35 cellular contexts compared by ENCODE assay signal in the genomic region with DNA sequence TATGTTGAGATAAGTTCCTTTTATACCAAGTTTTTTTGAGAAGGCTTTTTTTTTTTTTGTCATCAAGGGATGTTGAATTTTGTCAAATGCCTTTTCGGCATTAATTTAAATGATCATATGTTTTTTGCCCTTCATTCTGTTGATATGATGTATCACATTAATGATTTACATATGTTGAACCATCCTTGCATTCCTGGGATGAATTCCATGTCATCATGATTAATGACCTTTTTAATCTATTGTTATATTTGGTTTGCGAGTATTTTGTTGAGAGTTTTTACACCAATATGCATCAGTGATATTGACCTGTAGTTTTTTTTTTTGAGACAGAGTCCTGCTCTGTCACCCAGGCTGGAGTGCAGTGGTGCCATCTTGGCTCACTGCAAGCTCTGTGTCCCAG.
"Had no signal": no experiment of that assay in that cellular context is flagged by ENCODE, and none has a peak within 500 bp of the region (broad histone marks: within the 10 kb centered on the region; RNA-seq: fewer than 3 reads in every experiment).

No MANE protein-coding gene starts in this region.

- H3K27me3 Mint-ChIP-seq: activated B cell treated with CpG ODN at 0.5 μM for 24 hours; activated CD4-positive, alpha-beta memory T cell treated with anti-CD3 and anti-CD28 coated beads, Interleukin-2, amount 10 ng/mL, durations not matched to agents 7 days and 5 days; activated CD4-positive, alpha-beta T cell treated with anti-CD3 and anti-CD28 coated beads for 36 hours; activated CD4-positive, alpha-beta T cell treated with anti-CD3 and anti-CD28 coated beads, Interleukin-2, amount 10 ng/mL, durations not matched to agents 7 days and 5 days; activated CD8-positive, alpha-beta memory T cell treated with anti-CD3 and anti-CD28 coated beads, Interleukin-2, amount 10 ng/mL, durations not matched to agents 7 days and 5 days; activated naive CD4-positive, alpha-beta T cell treated with anti-CD3 and anti-CD28 coated beads, Interleukin-2, amount 10 ng/mL, durations not matched to agents 7 days and 5 days; activated naive CD4-positive, alpha-beta T cell treated with anti-CD3 and anti-CD28 coated beads, Interleukin-2, amount 50 U/mL, for 24 hours; activated naive CD8-positive, alpha-beta T cell; activated naive CD8-positive, alpha-beta T cell treated with anti-CD3 and anti-CD28 coated beads, Interleukin-2, amount 10 ng/mL, durations not matched to agents 7 days and 5 days; activated naive CD8-positive, alpha-beta T cell treated with anti-CD3 and anti-CD28 coated beads, Interleukin-2, amount 50 U/mL, for 24 hours; activated T-cell treated with anti-CD3 and anti-CD28 coated beads, Interleukin-2, amount 50 U/mL, for 24 hours; brain; central memory CD8-positive, alpha-beta T cell had no signal

- H3K4me1 ChIP-seq: ascending aorta had no signal

- H3K27ac Mint-ChIP-seq: activated B cell treated with CpG ODN at 0.5 μM for 24 hours; activated CD4-positive, alpha-beta memory T cell treated with anti-CD3 and anti-CD28 coated beads, Interleukin-2, amount 10 ng/mL, durations not matched to agents 7 days and 5 days; activated CD4-positive, alpha-beta T cell treated with anti-CD3 and anti-CD28 coated beads for 36 hours; activated CD4-positive, alpha-beta T cell treated with anti-CD3 and anti-CD28 coated beads, Interleukin-2, amount 10 ng/mL, durations not matched to agents 7 days and 5 days; activated CD8-positive, alpha-beta memory T cell treated with anti-CD3 and anti-CD28 coated beads, Interleukin-2, amount 10 ng/mL, durations not matched to agents 7 days and 5 days; activated CD8-positive, alpha-beta T cell treated with anti-CD3 and anti-CD28 coated beads, Interleukin-2, amount 10 ng/mL, durations not matched to agents 7 days and 5 days; activated naive CD4-positive, alpha-beta T cell treated with anti-CD3 and anti-CD28 coated beads, Interleukin-2, amount 10 ng/mL, durations not matched to agents 7 days and 5 days; activated naive CD4-positive, alpha-beta T cell treated with anti-CD3 and anti-CD28 coated beads, Interleukin-2, amount 50 U/mL, for 24 hours; activated naive CD8-positive, alpha-beta T cell; activated naive CD8-positive, alpha-beta T cell treated with anti-CD3 and anti-CD28 coated beads, Interleukin-2, amount 10 ng/mL, durations not matched to agents 7 days and 5 days; activated naive CD8-positive, alpha-beta T cell treated with anti-CD3 and anti-CD28 coated beads, Interleukin-2, amount 50 U/mL, for 24 hours; activated T-cell treated with anti-CD3 and anti-CD28 coated beads, Interleukin-2, amount 50 U/mL, for 24 hours; activated T-helper 2 cell treated with anti-CD3 and anti-CD28 coated beads, Interferon-gamma antibody, Interleukin-2, Interleukin-4, amounts not matched to agents 10 μg/mL and 5 μg/mL and 100 μg/mL, durations not matched to agents 14 hours and 24 hours and 36 hours; brain; T-helper 1 cell treated with Interleukin-12 subunit alpha and Interleukin-12 subunit beta and Interleukin-4 antibody, amounts not matched to agents 30 μg/mL and 1 μg/mL, for 36 hours; T-helper 2 cell treated with Interferon-gamma antibody and Interleukin-4, amounts not matched to agents 5 μg/mL and 100 μg/mL, for 36 hours had no signal

- H3K27ac ChIP-seq: ascending aorta, cardiac muscle cell, VCaP had no signal

- H3K27me3 ChIP-seq: ascending aorta, cardiac muscle cell had no signal

- H3K4me3 Mint-ChIP-seq: activated B cell treated with CpG ODN at 0.5 μM for 24 hours; activated CD4-positive, alpha-beta memory T cell treated with anti-CD3 and anti-CD28 coated beads, Interleukin-2, amount 10 ng/mL, durations not matched to agents 7 days and 5 days; activated CD4-positive, alpha-beta T cell treated with anti-CD3 and anti-CD28 coated beads for 36 hours; activated CD4-positive, alpha-beta T cell treated with anti-CD3 and anti-CD28 coated beads, Interleukin-2, amount 10 ng/mL, durations not matched to agents 7 days and 5 days; activated CD8-positive, alpha-beta memory T cell treated with anti-CD3 and anti-CD28 coated beads, Interleukin-2, amount 10 ng/mL, durations not matched to agents 7 days and 5 days; activated CD8-positive, alpha-beta T cell treated with anti-CD3 and anti-CD28 coated beads, Interleukin-2, amount 10 ng/mL, durations not matched to agents 7 days and 5 days; activated naive CD4-positive, alpha-beta T cell treated with anti-CD3 and anti-CD28 coated beads, Interleukin-2, amount 10 ng/mL, durations not matched to agents 7 days and 5 days; activated naive CD4-positive, alpha-beta T cell treated with anti-CD3 and anti-CD28 coated beads, Interleukin-2, amount 50 U/mL, for 24 hours; activated naive CD8-positive, alpha-beta T cell; activated naive CD8-positive, alpha-beta T cell treated with anti-CD3 and anti-CD28 coated beads, Interleukin-2, amount 10 ng/mL, durations not matched to agents 7 days and 5 days; activated naive CD8-positive, alpha-beta T cell treated with anti-CD3 and anti-CD28 coated beads, Interleukin-2, amount 50 U/mL, for 24 hours; activated T-cell treated with anti-CD3 and anti-CD28 coated beads, Interleukin-2, amount 50 U/mL, for 24 hours; brain; central memory CD8-positive, alpha-beta T cell; T-helper 1 cell treated with Interleukin-12 subunit alpha and Interleukin-12 subunit beta and Interleukin-4 antibody, amounts not matched to agents 30 μg/mL and 1 μg/mL, for 36 hours; T-helper 2 cell treated with Interferon-gamma antibody and Interleukin-4, amounts not matched to agents 5 μg/mL and 100 μg/mL, for 36 hours had no signal

- H3K4me3 ChIP-seq: ascending aorta, cardiac muscle cell had no signal

- H3K4me1 Mint-ChIP-seq: activated B cell treated with CpG ODN at 0.5 μM for 24 hours; activated CD4-positive, alpha-beta memory T cell treated with anti-CD3 and anti-CD28 coated beads, Interleukin-2, amount 10 ng/mL, durations not matched to agents 7 days and 5 days; activated CD4-positive, alpha-beta T cell treated with anti-CD3 and anti-CD28 coated beads for 36 hours; activated CD4-positive, alpha-beta T cell treated with anti-CD3 and anti-CD28 coated beads, Interleukin-2, amount 10 ng/mL, durations not matched to agents 7 days and 5 days; activated CD8-positive, alpha-beta memory T cell treated with anti-CD3 and anti-CD28 coated beads, Interleukin-2, amount 10 ng/mL, durations not matched to agents 7 days and 5 days; activated naive CD4-positive, alpha-beta T cell treated with anti-CD3 and anti-CD28 coated beads, Interleukin-2, amount 10 ng/mL, durations not matched to agents 7 days and 5 days; activated naive CD4-positive, alpha-beta T cell treated with anti-CD3 and anti-CD28 coated beads, Interleukin-2, amount 50 U/mL, for 24 hours; activated naive CD8-positive, alpha-beta T cell treated with anti-CD3 and anti-CD28 coated beads, Interleukin-2, amount 10 ng/mL, durations not matched to agents 7 days and 5 days; activated naive CD8-positive, alpha-beta T cell treated with anti-CD3 and anti-CD28 coated beads, Interleukin-2, amount 50 U/mL, for 24 hours; brain; central memory CD8-positive, alpha-beta T cell had no signal

- DNase-seq: activated B cell treated with CpG ODN at 0.5 μM for 24 hours; activated CD4-positive, alpha-beta memory T cell treated with anti-CD3 and anti-CD28 coated beads, Interleukin-2, amount 10 ng/mL, durations not matched to agents 7 days and 5 days; activated CD4-positive, alpha-beta T cell treated with anti-CD3 and anti-CD28 coated beads for 36 hours; activated CD4-positive, alpha-beta T cell treated with anti-CD3 and anti-CD28 coated beads for 48 hours; activated CD4-positive, alpha-beta T cell treated with anti-CD3 and anti-CD28 coated beads, Interleukin-2, amount 10 ng/mL, durations not matched to agents 7 days and 5 days; activated CD4-positive, alpha-beta T cell treated with anti-CD3 and anti-CD28 coated beads, Interleukin-2, amount 50 U/mL, for 48 hours; activated CD4-positive, CD25-positive, alpha-beta regulatory T cell treated with anti-CD3 and anti-CD28 coated beads, Interleukin-2, amount 50 U/mL, for 72 hours; activated CD8-positive, alpha-beta memory T cell treated with anti-CD3 and anti-CD28 coated beads for 24 hours; activated CD8-positive, alpha-beta memory T cell treated with anti-CD3 and anti-CD28 coated beads, Interleukin-2, amount 10 ng/mL, durations not matched to agents 7 days and 5 days; activated CD8-positive, alpha-beta memory T cell treated with anti-CD3 and anti-CD28 coated beads, Interleukin-2, amount 50 U/mL, for 48 hours; activated CD8-positive, alpha-beta T cell treated with anti-CD3 and anti-CD28 coated beads, Interleukin-2, amount 10 ng/mL, durations not matched to agents 7 days and 5 days; activated effector memory CD4-positive, alpha-beta T cell treated with Interleukin-2 at 50 U/mL for 16 hours; activated gamma-delta T cell; activated naive CD4-positive, alpha-beta T cell treated with anti-CD3 and anti-CD28 coated beads, Interleukin-2, amount 10 ng/mL, durations not matched to agents 7 days and 5 days; activated naive CD4-positive, alpha-beta T cell treated with Interleukin-2 at 50 U/mL for 16 hours; activated naive CD8-positive, alpha-beta T cell treated with anti-CD3 and anti-CD28 coated beads, Interleukin-2, amount 10 ng/mL, durations not matched to agents 7 days and 5 days; activated naive CD8-positive, alpha-beta T cell treated with anti-CD3 and anti-CD28 coated beads, Interleukin-2, amount 50 U/mL, for 24 hours; activated T-cell treated with anti-CD3 and anti-CD28 coated beads, Interleukin-2, amount 50 U/mL, for 24 hours; activated T-cell treated with anti-CD3 and anti-CD28 coated beads, Interleukin-2, amount 50 U/mL, for 48 hours; amygdala; anterior cingulate cortex; caudate nucleus; cerebellar nuclear complex; T-helper 2 cell; T-helper 9 cell had no signal

- H3K36me3 ChIP-seq: ascending aorta, cardiac muscle cell had no signal

- H3K36me3 Mint-ChIP-seq: activated CD8-positive, alpha-beta memory T cell treated with anti-CD3 and anti-CD28 coated beads, Interleukin-2, amount 10 ng/mL, durations not matched to agents 7 days and 5 days; activated naive CD4-positive, alpha-beta T cell treated with anti-CD3 and anti-CD28 coated beads, Interleukin-2, amount 10 ng/mL, durations not matched to agents 7 days and 5 days; activated naive CD8-positive, alpha-beta T cell treated with anti-CD3 and anti-CD28 coated beads, Interleukin-2, amount 10 ng/mL, durations not matched to agents 7 days and 5 days had no signal
